8 cellular contexts compared by ENCODE assay signal in genomic region chr4:42152507-42153504, GRCh38. TPM values are rescaled to one million over a fixed set of nuclear protein-coding genes. Genes with fewer than 3 reads are reported as not detected.
DNase-seq lines count a peak whose midpoint lies in the region; ATAC-seq and TF ChIP-seq lines count a peak whose summit lies in the region.

TSS of gene BEND4 (minus strand) at chr4:42152655. CDS start at chr4:42152143, 512 bp downstream.

- POLR2A ChIA-PET in WTC11 (lab: Charles Lee): no interaction called here

- TF ChIP-seq RAD21 in liver (IDR thresholded peaks at IDR 0.05): no peak

- no peaks in the 10 kb centered on the region for H3K36me3 Mint-ChIP-seq in activated T-cell treated with anti-CD3 and anti-CD28 coated beads, Interleukin-2, amount 50 U/mL, for 24 hours (ENCODE audit: low read depth)
- no peaks in the 10 kb centered on the region for H3K36me3 Mint-ChIP-seq in WTC11

- H3K9ac ChIP-seq in liver (ENCODE audit: low read depth in 1 of 2, low read length in 2 of 2): no peak within 1 kb of the TSS

- no peaks in the 10 kb centered on the region for H3K9me3 Mint-ChIP-seq in activated T-cell treated with anti-CD3 and anti-CD28 coated beads, Interleukin-2, amount 50 U/mL, for 24 hours
- H3K9me3 Mint-ChIP-seq in WTC11: no peaks in the 10 kb centered on the region

- TF ChIP-seq POLR2A in upper lobe of left lung (IDR thresholded peaks at IDR 0.05): peak in 1 of 4 donors; percentile 17

- WGBS in liver: 13% methylated on average over 49 of the region's 49 CpGs
- WGBS in upper lobe of left lung, 2 donors: 15 to 18% methylated on average over 21 to 49 of the region's 49 CpGs

- H3K27me3 ChIP-seq in liver (ENCODE audit: control insufficient read depth in 4 of 4, insufficient read depth in 4 of 4, low read length in 3 of 4) (peaks cover 3 to 16% (median 5%) of the 10 kb centered on the region in 4 donors), upper lobe of left lung (peaks cover 0 to 31% (median 23%) of the 10 kb centered on the region in 4 donors)

- ATAC-seq in HG02885 (IDR thresholded peaks at IDR 0.05; ENCODE audit: poor library complexity, unreplicated experiment): peak; percentile 3
- ATAC-seq in WTC11: peak; percentile 61
- ATAC-seq in upper lobe of left lung (ENCODE audit: low FRiP score in 2 of 2): no peak

- H3K4me3 Mint-ChIP-seq in activated T-cell treated with anti-CD3 and anti-CD28 coated beads, Interleukin-2, amount 50 U/mL, for 24 hours: peak within 1 kb of the TSS; percentile 67
- peak within 1 kb of the TSS; percentile 99 for H3K4me3 Mint-ChIP-seq in WTC11

- peaks cover 5 to 14% (median 10%) of the 10 kb centered on the region in 4 donors for H3K4me1 ChIP-seq in liver (ENCODE audit: control insufficient read depth in 4 of 4, insufficient read depth in 4 of 4, low read length in 3 of 4)
- H3K4me1 ChIP-seq in upper lobe of left lung: peaks cover 19 to 25% (median 23%) of the 10 kb centered on the region in 4 donors

- no peak within 1 kb of the TSS for H3K27ac Mint-ChIP-seq in activated T-cell treated with anti-CD3 and anti-CD28 coated beads, Interleukin-2, amount 50 U/mL, for 24 hours
- peak within 1 kb of the TSS; percentile 66 for H3K27ac Mint-ChIP-seq in WTC11

- H3K9me3 ChIP-seq in liver (ENCODE audit: control insufficient read depth in 4 of 4, low read length in 3 of 4) (no peaks in the 10 kb centered on the region), upper lobe of left lung (no peaks in the 10 kb centered on the region)

- H3K27me3 Mint-ChIP-seq in activated T-cell treated with anti-CD3 and anti-CD28 coated beads, Interleukin-2, amount 50 U/mL, for 24 hours: peaks cover 57% of the 10 kb centered on the region
- H3K27me3 Mint-ChIP-seq in WTC11 (ENCODE audit: low read depth): peaks cover 33% of the 10 kb centered on the region

- no peak for TF ChIP-seq CTCF in WTC11 (IDR thresholded peaks at IDR 0.05)
- no peak for TF ChIP-seq CTCF in liver (IDR thresholded peaks at IDR 0.05; ENCODE audit: low read depth, low read length, missing input control)
- no peak for TF ChIP-seq CTCF in upper lobe of left lung (IDR thresholded peaks at IDR 0.05)

- DNase-seq in activated T-cell treated with anti-CD3 and anti-CD28 coated beads, Interleukin-2, amount 50 U/mL, for 24 hours: no peak
- no peak for DNase-seq in activated T-cell treated with anti-CD3 and anti-CD28 coated beads, Interleukin-2, amount 50 U/mL, for 1 hour
- peak; percentile 16 for DNase-seq in WTC11 (ENCODE audit: low spot score)
- no peak for DNase-seq in upper lobe of left lung
- DNase-seq in A172 (ENCODE audit: low spot score): no peak
- DNase-seq in NCI-H2196 treated with DMSO at 0.1 percent for 48 hours (lab: John Stamatoyannopoulos, UW; ENCODE audit: unreplicated experiment): no peak

- H3K4me3 ChIP-seq in liver (ENCODE audit: low read depth in 1 of 3, low read length in 3 of 3): peak within 1 kb of the TSS in 2 of 3 donors; percentile 33 to 54
- peak within 1 kb of the TSS; percentile 34 to 64 (median 50) for H3K4me3 ChIP-seq in upper lobe of left lung

- CTCF ChIA-PET in WTC11 (lab: Charles Lee): interaction anchor here (1.0 to 1.4 kb wide), 2 partner anchors 10 to 142 kb away, joined by 3 to 5 read pairs; no protein-coding TSS in a partner anchor

- TF ChIP-seq EP300 in upper lobe of left lung (IDR thresholded peaks at IDR 0.05): no peak

- H3K4me1 Mint-ChIP-seq in activated T-cell treated with anti-CD3 and anti-CD28 coated beads, Interleukin-2, amount 50 U/mL, for 24 hours (ENCODE audit: low read depth): peaks cover 19% of the 10 kb centered on the region
- H3K4me1 Mint-ChIP-seq in WTC11: peaks cover 39% of the 10 kb centered on the region

- H3K27ac ChIP-seq in liver (ENCODE audit: low read depth in 1 of 2, low read length in 2 of 2) (no peak within 1 kb of the TSS), upper lobe of left lung (no peak within 1 kb of the TSS)

- H3K36me3 ChIP-seq in liver (ENCODE audit: control insufficient read depth in 4 of 4, insufficient read depth in 3 of 4, low read depth in 1 of 4, low read length in 3 of 4) (no peaks in the 10 kb centered on the region), upper lobe of left lung (no peaks in the 10 kb centered on the region)

TF ChIP-seq in WTC11, 78 proteins besides CTCF, POLR2A, EP300 and RAD21:
- TF ChIP-seq SMAD3 (CRISPR knock-in tag; IDR thresholded peaks at IDR 0.05; ENCODE audit: borderline replicate concordance) (no peak), GTF2I (CRISPR knock-in tag; conservative IDR thresholded peaks at IDR 0.05) (peak; percentile 76), SP1 (CRISPR knock-in tag; conservative IDR thresholded peaks at IDR 0.05) (peak; percentile 34; the same call in 1 of the 2 replicates)
- TF ChIP-seq, protein P1, sequence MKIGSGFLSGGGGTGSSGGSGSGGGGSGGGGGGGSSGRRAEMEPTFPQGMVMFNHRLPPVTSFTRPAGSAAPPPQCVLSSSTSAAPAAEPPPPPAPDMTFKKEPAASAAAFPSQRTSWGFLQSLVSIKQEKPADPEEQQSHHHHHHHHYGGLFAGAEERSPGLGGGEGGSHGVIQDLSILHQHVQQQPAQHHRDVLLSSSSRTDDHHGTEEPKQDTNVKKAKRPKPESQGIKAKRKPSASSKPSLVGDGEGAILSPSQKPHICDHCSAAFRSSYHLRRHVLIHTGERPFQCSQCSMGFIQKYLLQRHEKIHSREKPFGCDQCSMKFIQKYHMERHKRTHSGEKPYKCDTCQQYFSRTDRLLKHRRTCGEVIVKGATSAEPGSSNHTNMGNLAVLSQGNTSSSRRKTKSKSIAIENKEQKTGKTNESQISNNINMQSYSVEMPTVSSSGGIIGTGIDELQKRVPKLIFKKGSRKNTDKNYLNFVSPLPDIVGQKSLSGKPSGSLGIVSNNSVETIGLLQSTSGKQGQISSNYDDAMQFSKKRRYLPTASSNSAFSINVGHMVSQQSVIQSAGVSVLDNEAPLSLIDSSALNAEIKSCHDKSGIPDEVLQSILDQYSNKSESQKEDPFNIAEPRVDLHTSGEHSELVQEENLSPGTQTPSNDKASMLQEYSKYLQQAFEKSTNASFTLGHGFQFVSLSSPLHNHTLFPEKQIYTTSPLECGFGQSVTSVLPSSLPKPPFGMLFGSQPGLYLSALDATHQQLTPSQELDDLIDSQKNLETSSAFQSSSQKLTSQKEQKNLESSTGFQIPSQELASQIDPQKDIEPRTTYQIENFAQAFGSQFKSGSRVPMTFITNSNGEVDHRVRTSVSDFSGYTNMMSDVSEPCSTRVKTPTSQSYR (CRISPR knock-in tag; IDR thresholded peaks at IDR 0.05): no peak

TF ChIP-seq in liver, 16 proteins besides CTCF, POLR2A, EP300 and RAD21 (continues in another document):
- no peak for TF ChIP-seq NR2F2 (IDR thresholded peaks at IDR 0.05)
- no peak for TF ChIP-seq RXRA (IDR thresholded peaks at IDR 0.05)
- TF ChIP-seq MAX (IDR thresholded peaks at IDR 0.05): no peak
- TF ChIP-seq, protein P2, sequence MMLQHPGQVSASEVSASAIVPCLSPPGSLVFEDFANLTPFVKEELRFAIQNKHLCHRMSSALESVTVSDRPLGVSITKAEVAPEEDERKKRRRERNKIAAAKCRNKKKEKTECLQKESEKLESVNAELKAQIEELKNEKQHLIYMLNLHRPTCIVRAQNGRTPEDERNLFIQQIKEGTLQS (IDR thresholded peaks at IDR 0.05): no peak
- TF ChIP-seq FOXA1 (IDR thresholded peaks at IDR 0.05): no peak
- no peak for TF ChIP-seq FOXA2 (IDR thresholded peaks at IDR 0.05)
- no peak for TF ChIP-seq GABPA (IDR thresholded peaks at IDR 0.05 in 1 of 2, conservative IDR thresholded peaks at IDR 0.05 in 1 of 2)
- no peak for TF ChIP-seq JUND (IDR thresholded peaks at IDR 0.05)
- TF ChIP-seq HNF4G (IDR thresholded peaks at IDR 0.05): no peak
- TF ChIP-seq TAF1 (conservative IDR thresholded peaks at IDR 0.05): no peak
- no peak for TF ChIP-seq HNF4A (conservative IDR thresholded peaks at IDR 0.05)
- TF ChIP-seq ZBTB33 (IDR thresholded peaks at IDR 0.05): no peak

RNA-seq across cellular contexts. Expression of gene BEND4, which starts in this region (rescaled TPM):
- total RNA-seq in WTC11 (2021) (40.0 to 43.4 TPM (median 43.0 TPM) in 3 replicates), liver (under 1 TPM; 0.17 to 0.28 TPM), upper lobe of left lung (1 to 10 TPM in 1 of 6 donors, under 1 TPM in 5; under 0.01 to 1.1 (median 0.62) TPM)
- under 1 TPM; 0.02 to 0.08 TPM for polyA plus RNA-seq in liver
- 0.22 and 0.36 TPM in 2 replicates for total RNA-seq in A172 (2014; rRNA removed; shearing (Covaris generic))

Comparison
In these comparisons a context has a peak if more than half of its experiments do, and no peak if none do; other contexts are left out.
1. RNA of gene BEND4 (total RNA-seq): 40.0 to 43.4 TPM in WTC11; under 0.01 to 1.1 TPM in upper lobe of left lung, 0.17 to 0.28 TPM in liver and 0.22 to 0.36 TPM in A172; every median in the first group is over 10 times any median in the second.
2. ATAC-seq: peak in HG02885 (single experiment) and WTC11 (single experiment); none in upper lobe of left lung (0 of 2).